Comparison of ENCODE assay signal across 8 cellular contexts in the genomic region with DNA sequence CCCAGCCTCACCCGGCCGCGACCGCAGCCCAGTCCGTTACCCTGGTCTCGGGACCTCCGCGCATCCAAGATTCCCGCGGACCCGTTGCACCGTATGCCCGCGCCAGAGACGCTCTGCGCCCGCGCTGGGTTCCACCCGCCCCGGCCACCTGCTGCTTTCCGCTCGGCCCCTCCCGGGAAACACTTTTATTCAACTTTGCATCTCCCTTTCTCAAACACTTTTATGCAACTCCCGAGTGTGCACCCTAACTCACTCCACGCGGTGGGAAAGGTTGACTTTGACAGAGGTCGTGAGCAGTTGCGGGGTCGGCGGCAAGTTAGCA. TPM values are rescaled to one million over a fixed set of nuclear protein-coding genes. Genes with fewer than 3 reads are reported as not detected.
DNase-seq lines count a peak whose midpoint lies in the region; FAIRE-seq and TF ChIP-seq lines count a peak whose summit lies in the region.

A gene with protein sequence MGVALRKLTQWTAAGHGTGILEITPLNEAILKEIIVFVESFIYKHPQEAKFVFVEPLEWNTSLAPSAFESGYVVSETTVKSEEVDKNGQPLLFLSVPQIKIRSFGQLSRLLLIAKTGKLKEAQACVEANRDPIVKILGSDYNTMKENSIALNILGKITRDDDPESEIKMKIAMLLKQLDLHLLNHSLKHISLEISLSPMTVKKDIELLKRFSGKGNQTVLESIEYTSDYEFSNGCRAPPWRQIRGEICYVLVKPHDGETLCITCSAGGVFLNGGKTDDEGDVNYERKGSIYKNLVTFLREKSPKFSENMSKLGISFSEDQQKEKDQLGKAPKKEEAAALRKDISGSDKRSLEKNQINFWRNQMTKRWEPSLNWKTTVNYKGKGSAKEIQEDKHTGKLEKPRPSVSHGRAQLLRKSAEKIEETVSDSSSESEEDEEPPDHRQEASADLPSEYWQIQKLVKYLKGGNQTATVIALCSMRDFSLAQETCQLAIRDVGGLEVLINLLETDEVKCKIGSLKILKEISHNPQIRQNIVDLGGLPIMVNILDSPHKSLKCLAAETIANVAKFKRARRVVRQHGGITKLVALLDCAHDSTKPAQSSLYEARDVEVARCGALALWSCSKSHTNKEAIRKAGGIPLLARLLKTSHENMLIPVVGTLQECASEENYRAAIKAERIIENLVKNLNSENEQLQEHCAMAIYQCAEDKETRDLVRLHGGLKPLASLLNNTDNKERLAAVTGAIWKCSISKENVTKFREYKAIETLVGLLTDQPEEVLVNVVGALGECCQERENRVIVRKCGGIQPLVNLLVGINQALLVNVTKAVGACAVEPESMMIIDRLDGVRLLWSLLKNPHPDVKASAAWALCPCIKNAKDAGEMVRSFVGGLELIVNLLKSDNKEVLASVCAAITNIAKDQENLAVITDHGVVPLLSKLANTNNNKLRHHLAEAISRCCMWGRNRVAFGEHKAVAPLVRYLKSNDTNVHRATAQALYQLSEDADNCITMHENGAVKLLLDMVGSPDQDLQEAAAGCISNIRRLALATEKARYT (minus strand): TSS at position 126 of the 322 bp plus-strand sequence. CDS start 3,937 bp downstream, outside the sequence.

- H3K9me3 ChIP-seq in left ventricle myocardium inferior (replicated peaks) (no peaks in the 10 kb centered on the region), mammary epithelial cell (replicated peaks; ENCODE audit: insufficient read depth, low read length) (no peaks in the 10 kb centered on the region), mononuclear cell (ENCODE audit: low read depth, low read length) (no peaks in the 10 kb centered on the region), uterus (no peaks in the 10 kb centered on the region)

- H2AFZ ChIP-seq in mammary epithelial cell (ENCODE audit: low read depth, low read length): peak within 1 kb of the TSS; percentile 77

- H3K79me2 ChIP-seq in mammary epithelial cell (ENCODE audit: insufficient read depth, low read length): no peaks in the 10 kb centered on the region

- CTCF ChIA-PET in mammary epithelial cell (lab: Charles Lee; ENCODE audit: low non-redundant PET): no interaction called here

- no TSS peak for BruUV-seq in mammary epithelial cell (replicated peaks; lab: Mats Ljungman, UMichigan)

- WGBS in mammary epithelial cell (ENCODE audit: low coverage, missing lambda C conversion rate): 25% methylated on average over 7 of the region's 30 CpGs

- DNase-seq in left ventricle myocardium inferior (no peak), cardiac septum (ENCODE audit: low spot score) (no peak), mammary epithelial cell (peak; percentile 3), uterus (no peak), NCI-H82 (lab: John Stamatoyannopoulos, UW) (no peak), HTR-8/SVneo (ENCODE audit: insufficient read length, low spot score) (no peak), SHP77 treated with DMSO at 0.1 percent for 48 hours (lab: John Stamatoyannopoulos, UW) (no peak)

- H4K20me1 ChIP-seq in mammary epithelial cell (ENCODE audit: insufficient read depth, low read length): no peaks in the 10 kb centered on the region

- no peak within 1 kb of the TSS for H3K27ac ChIP-seq in left ventricle myocardium inferior (replicated peaks)
- no peak within 1 kb of the TSS for H3K27ac ChIP-seq in mammary epithelial cell (ENCODE audit: insufficient read depth, low read depth, low read length)
- H3K27ac ChIP-seq in uterus: peak within 1 kb of the TSS; percentile 36 to 64

- intact Hi-C loops in left ventricle myocardium inferior (cut with micrococcal nuclease) (no loop called here), cardiac septum (cut with DNase I) (no loop called here), mammary epithelial cell (cut with micrococcal nuclease) (loop anchor here (2.0 to 10.0 kb wide), 2 partner anchors 126 to 180 kb away; no protein-coding TSS in a partner anchor), uterus (cut with DNase I; ENCODE audit: low total_unique reads) (no loop called here)

- H3K4me1 ChIP-seq in left ventricle myocardium inferior: peaks cover 12% of the 10 kb centered on the region
- peaks cover 8% of the 10 kb centered on the region for H3K4me1 ChIP-seq in mammary epithelial cell (ENCODE audit: insufficient read depth, low read length)
- H3K4me1 ChIP-seq in mononuclear cell (ENCODE audit: insufficient read depth, low read length): peaks cover 14% of the 10 kb centered on the region
- no peaks in the 10 kb centered on the region for H3K4me1 ChIP-seq in uterus

- FAIRE-seq in HTR-8/SVneo (lab: Jason Lieb, UNC): no peak

- H3K36me3 ChIP-seq in left ventricle myocardium inferior: no peaks in the 10 kb centered on the region
- H3K36me3 ChIP-seq in mammary epithelial cell (ENCODE audit: insufficient read depth, low read length): no peaks in the 10 kb centered on the region
- H3K36me3 ChIP-seq in uterus: no peaks in the 10 kb centered on the region

- in situ Hi-C loops in mammary epithelial cell (cut with MboI; ENCODE audit: low sequenced_read_pairs in 2 of 2): no loop called here

- H3K4me3 ChIP-seq in left ventricle myocardium inferior (peak within 1 kb of the TSS; percentile 75), mammary epithelial cell (replicated peaks in 1 of 3; ENCODE audit: insufficient read depth in 1 of 3, low read depth in 2 of 3, low read length in 3 of 3) (peak within 1 kb of the TSS; percentile 16 to 51 (median 51)), mononuclear cell (ENCODE audit: low read length) (peak within 1 kb of the TSS; percentile 33), uterus (peak within 1 kb of the TSS; percentile 44 to 56)

- dilution Hi-C loops in mammary epithelial cell (cut with HindIII; ENCODE audit: low sequenced_read_pairs): no loop called here

- H3K27me3 ChIP-seq in left ventricle myocardium inferior (ENCODE audit: low read depth) (peaks cover 48% of the 10 kb centered on the region), mammary epithelial cell (ENCODE audit: insufficient read depth, low read length) (peaks cover 9% of the 10 kb centered on the region), mononuclear cell (ENCODE audit: insufficient read depth, low read length) (peaks cover 14% of the 10 kb centered on the region), uterus (no peaks in the 10 kb centered on the region)

- TF ChIP-seq CTCF in left ventricle myocardium inferior (IDR thresholded peaks at IDR 0.05; ENCODE audit: borderline replicate concordance) (no peak), mammary epithelial cell (conservative IDR thresholded peaks at IDR 0.05 in 1 of 2, IDR thresholded peaks at IDR 0.05 in 1 of 2; ENCODE audit: extremely low read depth in 1 of 2, insufficient read depth in 1 of 2, low read depth in 1 of 2, low read length in 2 of 2) (no peak), uterus (IDR thresholded peaks at IDR 0.05) (no peak)

- TF ChIP-seq POLR2A in uterus (IDR thresholded peaks at IDR 0.05): no peak

- no peak within 1 kb of the TSS for H3K9ac ChIP-seq in mammary epithelial cell (ENCODE audit: insufficient read depth, low read length)

- peak within 1 kb of the TSS; percentile 84 for H3K4me2 ChIP-seq in mammary epithelial cell (ENCODE audit: insufficient read depth, low read depth, low read length)

RNA-seq across cellular contexts. Expression of the gene that starts here (rescaled TPM):
- 0.58 TPM for total RNA-seq in left ventricle myocardium inferior
- total RNA-seq in cardiac septum: 0.83 TPM
- 1 to 10 TPM in 1 of 2 donors, under 1 TPM in 1; 0.31 to 1.5 TPM for total RNA-seq in mammary epithelial cell
- polyA plus RNA-seq in mammary epithelial cell: not detected
- not detected for polyA minus RNA-seq in mammary epithelial cell
- 0.10 TPM for total RNA-seq in mononuclear cell
- total RNA-seq in uterus: 1 to 10 TPM in 3 of 4 donors, not detected in 1; 2.4 to 4.7 (median 2.9) TPM

Comparison
In these comparisons a context has a peak if more than half of its experiments do, and no peak if none do; other contexts are left out.
1. H3K27ac ChIP-seq: peak in uterus (2 of 2); none in left ventricle myocardium inferior (single experiment) and mammary epithelial cell (single experiment).
2. Peak in every context shown above with its lines, with median percentiles within 50 percentile points of each other: H3K4me3 ChIP-seq.